In genomic region chr2:28527196-28527595, GRCh38 we compare ENCODE assay signal across 1 cellular context.
TF ChIP-seq lines count a peak whose summit lies in the region.

No MANE protein-coding gene starts in this region.

TF ChIP-seq in K562, 482 proteins besides CTCF, POLR2A, EP300 and RAD21 (continued from another document):
- no peak for TF ChIP-seq DLX4 (CRISPR knock-in tag; IDR thresholded peaks at IDR 0.05)
- no peak for TF ChIP-seq NRF1 (conservative IDR thresholded peaks at IDR 0.05 in 1 of 2, IDR thresholded peaks at IDR 0.05 in 1 of 2)
- TF ChIP-seq CBX1 (IDR thresholded peaks at IDR 0.05; ENCODE audit: low read depth) = no peak
- no peak for TF ChIP-seq ZKSCAN3 (CRISPR knock-in tag; IDR thresholded peaks at IDR 0.05)
- TF ChIP-seq GTF2F1 (IDR thresholded peaks at IDR 0.05; ENCODE audit: low read depth, low read length) = no peak
